In the genomic region with DNA sequence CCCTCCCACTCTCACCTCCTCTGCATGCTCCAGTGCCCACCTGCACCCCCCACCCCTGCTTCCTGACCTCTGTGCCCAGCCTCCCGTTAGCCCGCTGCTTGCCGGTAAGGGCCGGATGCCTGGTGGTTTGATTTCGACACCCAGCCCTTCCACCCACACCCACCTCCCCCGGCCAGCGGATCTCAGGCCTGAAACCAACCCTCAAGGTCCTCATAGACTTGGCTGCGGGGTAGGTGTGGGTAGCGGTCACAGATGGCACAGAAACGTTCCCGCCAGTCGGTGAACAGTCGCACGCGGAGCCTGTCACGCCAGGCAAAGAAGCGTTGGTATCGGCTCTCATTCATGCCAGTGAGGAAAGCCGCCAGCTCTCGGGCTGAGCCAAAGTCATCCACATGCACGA, we compare ENCODE assay signal across 12 cellular contexts. TPM values are rescaled to one million over a fixed set of nuclear protein-coding genes. Genes with fewer than 3 reads are reported as not detected.
A peak's percentile ranks its signal among the peaks of the same experiment; 100 is the strongest.
DNase-seq lines count a peak whose midpoint lies in the region; ATAC-seq and TF ChIP-seq lines count a peak whose summit lies in the region.
"Had no signal": no experiment of that assay in that cellular context is flagged by ENCODE, and none has a peak within 500 bp of the region (broad histone marks: within the 10 kb centered on the region; RNA-seq: fewer than 3 reads in every experiment).

No MANE protein-coding gene starts in this region.

- DNase-seq in activated T-cell treated with anti-CD3 and anti-CD28 coated beads for 1 hour (ENCODE audit: low read depth) (peak; percentile 17), activated T-cell treated with anti-CD3 and anti-CD28 coated beads for 4 hours (no peak), colonic mucosa (peak; percentile 31), COR-L47 (lab: John Stamatoyannopoulos, UW) (no peak), NCI-H2171 treated with DMSO at 0.1 percent for 48 hours (lab: John Stamatoyannopoulos, UW) (no peak)
- peak; percentile 69 for DNase-seq in activated CD4-positive, CD25-positive, alpha-beta regulatory T cell treated with anti-CD3 and anti-CD28 coated beads, Interleukin-2, amount 50 U/mL, for 72 hours
- DNase-seq: MG63 had no signal

- peaks cover 57% of the 10 kb centered on the region for H3K4me1 Mint-ChIP-seq in stimulated activated naive CD8-positive, alpha-beta T cell treated with anti-CD3 and anti-CD28 coated beads, Interleukin-15, Interleukin-2, amounts not matched to agents 100 ng/mL and 50 ng/mL, for 24 hours (ENCODE audit: low read depth)

- no peaks in the 10 kb centered on the region for H3K9me3 Mint-ChIP-seq in stimulated activated naive CD8-positive, alpha-beta T cell treated with anti-CD3 and anti-CD28 coated beads, Interleukin-15, Interleukin-2, amounts not matched to agents 100 ng/mL and 50 ng/mL, for 24 hours

- no peak overlapping the region for H3K27ac Mint-ChIP-seq in stimulated activated naive CD8-positive, alpha-beta T cell treated with anti-CD3 and anti-CD28 coated beads, Interleukin-15, Interleukin-2, amounts not matched to agents 100 ng/mL and 50 ng/mL, for 24 hours

- H3K9me3 ChIP-seq in colonic mucosa: no peaks in the 10 kb centered on the region
- H3K9me3 ChIP-seq: MG63 had no signal

- ATAC-seq in HG03457 (IDR thresholded peaks at IDR 0.05; ENCODE audit: unreplicated experiment): no peak

- H3K4me3 Mint-ChIP-seq in stimulated activated naive CD8-positive, alpha-beta T cell treated with anti-CD3 and anti-CD28 coated beads, Interleukin-15, Interleukin-2, amounts not matched to agents 100 ng/mL and 50 ng/mL, for 24 hours: peak overlapping the region; percentile 33

- intact Hi-C loops in colonic mucosa (cut with DNase I): no loop called here

- no peaks in the 10 kb centered on the region for H3K36me3 ChIP-seq in colonic mucosa
- H3K36me3 ChIP-seq: MG63 had no signal

- no peak overlapping the region for H3K4me3 ChIP-seq in colonic mucosa
- H3K4me3 ChIP-seq: lung, MG63, smooth muscle cell had no signal

- TF ChIP-seq CTCF in colonic mucosa (IDR thresholded peaks at IDR 0.05): no peak

- H3K4me1 ChIP-seq in colonic mucosa: peaks cover 37% of the 10 kb centered on the region

- H3K27ac ChIP-seq in colonic mucosa: no peak overlapping the region

- no peaks in the 10 kb centered on the region for H3K27me3 ChIP-seq in colonic mucosa
- H3K27me3 ChIP-seq: MG63 had no signal

- H3K27me3 Mint-ChIP-seq in stimulated activated naive CD8-positive, alpha-beta T cell treated with anti-CD3 and anti-CD28 coated beads, Interleukin-15, Interleukin-2, amounts not matched to agents 100 ng/mL and 50 ng/mL, for 24 hours: no peaks in the 10 kb centered on the region

- H3K9ac ChIP-seq in colonic mucosa (ENCODE audit: low read depth in 2 of 2, low read length in 2 of 2): peak overlapping the region in 1 of 2 donors; percentile 24

- no peaks in the 10 kb centered on the region for H3K36me3 Mint-ChIP-seq in stimulated activated naive CD8-positive, alpha-beta T cell treated with anti-CD3 and anti-CD28 coated beads, Interleukin-15, Interleukin-2, amounts not matched to agents 100 ng/mL and 50 ng/mL, for 24 hours (ENCODE audit: low read depth)

RNA-seq across cellular contexts. Expression of a gene that starts 1.4 kb away (rescaled TPM):
- not detected for total RNA-seq in colonic mucosa
- total RNA-seq: smooth muscle cell, urinary bladder had no signal

RNA-seq across cellular contexts. Expression of a gene that starts 2.5 kb away (rescaled TPM):
- 10 to 100 TPM; 22.4 to 47.5 TPM for total RNA-seq in colonic mucosa

RNA-seq across cellular contexts. Expression of a gene that starts 15.4 kb away (rescaled TPM):
- total RNA-seq in colonic mucosa: 100 to 1,000 TPM; 149 to 177 TPM

RNA-seq across cellular contexts. Expression of a gene that starts 23.3 kb away (rescaled TPM):
- total RNA-seq in colonic mucosa: 10 to 100 TPM; 20.5 to 22.1 TPM
- total RNA-seq: smooth muscle cell had no signal

RNA-seq across cellular contexts. Expression of a gene that starts 34.2 kb away (rescaled TPM):
- 10 to 100 TPM in 1 of 2 donors, 1 to 10 TPM in 1; 3.6 to 15.4 TPM for total RNA-seq in colonic mucosa

Comparison
In these comparisons a context has a peak if more than half of its experiments do, and no peak if none do; other contexts are left out.
1. DNase-seq: peak in activated T-cell treated with anti-CD3 and anti-CD28 coated beads for 1 hour (single experiment), activated CD4-positive, CD25-positive, alpha-beta regulatory T cell treated with anti-CD3 and anti-CD28 coated beads, Interleukin-2, amount 50 U/mL, for 72 hours (single experiment) and colonic mucosa (single experiment); none in activated T-cell treated with anti-CD3 and anti-CD28 coated beads for 4 hours (single experiment), COR-L47 (single experiment) and NCI-H2171 treated with DMSO at 0.1 percent for 48 hours (single experiment).